25 cellular contexts compared by ENCODE assay signal in the genomic region with DNA sequence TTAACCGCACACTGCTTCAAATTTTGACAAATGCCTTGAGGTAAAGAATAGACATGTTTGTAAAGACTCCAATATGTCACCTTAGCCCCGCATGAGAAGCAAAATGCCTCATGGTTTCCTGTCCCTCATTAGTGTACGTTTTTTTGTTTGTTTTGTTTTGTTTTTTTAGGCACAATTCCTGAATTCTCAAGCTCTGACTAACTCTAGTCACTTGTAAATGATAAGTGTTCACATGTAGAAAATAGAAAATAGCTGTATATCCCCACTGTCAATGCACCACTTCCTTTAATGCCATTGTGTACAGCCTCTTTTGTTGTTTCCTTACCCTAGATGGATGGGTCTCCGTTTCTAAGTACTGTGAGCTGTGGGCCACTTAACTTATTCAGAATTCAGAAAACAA.
A peak's percentile ranks its signal among the peaks of the same experiment; 100 is the strongest.
DNase-seq lines count a peak whose midpoint lies in the region; ATAC-seq, FAIRE-seq and TF ChIP-seq lines count a peak whose summit lies in the region.
"Had no signal": no experiment of that assay in that cellular context is flagged by ENCODE, and none has a peak within 500 bp of the region (broad histone marks: within the 10 kb centered on the region; RNA-seq: fewer than 3 reads in every experiment).

No MANE protein-coding gene starts in this region.

- no peak overlapping the region for H3K9ac ChIP-seq in HepG2 (ENCODE audit: insufficient read depth, low read depth, low read length)
- H3K9ac ChIP-seq: SK-N-SH had no signal

- no peaks in the 10 kb centered on the region for H3K27me3 ChIP-seq in right lobe of liver
- no peaks in the 10 kb centered on the region for H3K27me3 ChIP-seq in HepG2 (ENCODE audit: control insufficient read depth in 1 of 2, insufficient read depth in 2 of 2, low read length in 2 of 2)
- H3K27me3 ChIP-seq: BE2C, brain microvascular endothelial cell, colonic mucosa, upper lobe of left lung had no signal

- BruUV-seq in HepG2 (replicated peaks; lab: Mats Ljungman, UMichigan) = no TSS peak

- no peak overlapping the region for H3K4me3 Mint-ChIP-seq in activated T-cell treated with anti-CD3 and anti-CD28 coated beads, Interleukin-2, amount 50 U/mL, for 24 hours
- H3K4me3 Mint-ChIP-seq: activated naive CD8-positive, alpha-beta T cell treated with anti-CD3 and anti-CD28 coated beads, Interleukin-2, amount 10 ng/mL, durations not matched to agents 7 days and 5 days; naive B cell had no signal

- no peaks in the 10 kb centered on the region for H3K4me1 Mint-ChIP-seq in activated T-cell treated with anti-CD3 and anti-CD28 coated beads, Interleukin-2, amount 50 U/mL, for 24 hours (ENCODE audit: low read depth)
- H3K4me1 Mint-ChIP-seq: activated naive CD8-positive, alpha-beta T cell treated with anti-CD3 and anti-CD28 coated beads, Interleukin-2, amount 10 ng/mL, durations not matched to agents 7 days and 5 days; naive B cell had no signal

- no peaks in the 10 kb centered on the region for H3K36me3 Mint-ChIP-seq in activated T-cell treated with anti-CD3 and anti-CD28 coated beads, Interleukin-2, amount 50 U/mL, for 24 hours (ENCODE audit: low read depth)
- H3K36me3 Mint-ChIP-seq: activated naive CD8-positive, alpha-beta T cell treated with anti-CD3 and anti-CD28 coated beads, Interleukin-2, amount 10 ng/mL, durations not matched to agents 7 days and 5 days; naive B cell had no signal

- 29% methylated on average over 4 of the region's 4 CpGs for WGBS in right lobe of liver (ENCODE audit: insufficient coverage, low coverage, low lambda C conversion rate, missing lambda C conversion rate)
- WGBS in HepG2 (ENCODE audit: low lambda C conversion rate) = 14% methylated on average over 4 of the region's 4 CpGs

- POLR2A ChIA-PET in HepG2 (lab: Yijun Ruan, JAX) = no interaction called here

- DNase-seq in right lobe of liver (no peak), HepG2 (ENCODE audit: low spot score) (no peak), astrocyte of the cerebellum (ENCODE audit: low read depth) (peak; percentile 4), kidney tubule cell (ENCODE audit: low spot score) (peak; percentile 62), pons (ENCODE audit: low spot score) (no peak), NCI-H446 treated with DMSO at 0.1 percent for 48 hours (lab: John Stamatoyannopoulos, UW) (no peak)
- DNase-seq in activated T-cell treated with anti-CD3 and anti-CD28 coated beads, Interleukin-2, amount 50 U/mL, for 24 hours = no peak
- DNase-seq: activated CD4-positive, alpha-beta T cell treated with anti-CD3 and anti-CD28 coated beads, Interleukin-2, amount 50 U/mL, for 1 hour; activated CD8-positive, alpha-beta memory T cell treated with anti-CD3 and anti-CD28 coated beads, Interleukin-2, amount 50 U/mL, for 4 hours; activated naive CD8-positive, alpha-beta T cell treated with anti-CD3 and anti-CD28 coated beads, Interleukin-2, amount 10 ng/mL, durations not matched to agents 7 days and 5 days; BE2C; brain microvascular endothelial cell; colonic mucosa; mesendoderm; naive B cell; NCI-H1417; NCI-H2081 treated with DMSO at 0.1 percent for 48 hours; NCI-H524; RPMI8226; SK-N-SH; upper lobe of left lung; WERI-Rb-1 had no signal

- H3K27ac ChIP-seq in right lobe of liver (no peak overlapping the region), HepG2 (ENCODE audit: extremely low read length, insufficient read depth, low read length) (no peak overlapping the region)
- H3K27ac ChIP-seq: brain microvascular endothelial cell, colonic mucosa, upper lobe of left lung, WERI-Rb-1 had no signal

- no peaks in the 10 kb centered on the region for H3K79me2 ChIP-seq in HepG2 (ENCODE audit: insufficient read depth, low read length)

- H3K4me3 ChIP-seq in right lobe of liver (no peak overlapping the region), HepG2 (replicated peaks in 1 of 3; ENCODE audit: insufficient read depth in 1 of 3, low read depth in 2 of 3, low read length in 3 of 3) (no peak overlapping the region), astrocyte of the cerebellum (ENCODE audit: low read depth, low read length) (no peak overlapping the region)
- H3K4me3 ChIP-seq: colonic mucosa, upper lobe of left lung had no signal

- H3K27me3 Mint-ChIP-seq in activated T-cell treated with anti-CD3 and anti-CD28 coated beads, Interleukin-2, amount 50 U/mL, for 24 hours = no peaks in the 10 kb centered on the region
- H3K27me3 Mint-ChIP-seq: activated naive CD8-positive, alpha-beta T cell treated with anti-CD3 and anti-CD28 coated beads, Interleukin-2, amount 10 ng/mL, durations not matched to agents 7 days and 5 days; naive B cell had no signal

- no peak for TF ChIP-seq RAD21 in HepG2 (CRISPR knock-in tag; IDR thresholded peaks at IDR 0.05)

- ATAC-seq in right lobe of liver = peak in 3 of 4 donors; percentile 49 to 78 (median 64)
- ATAC-seq in HepG2 = no peak
- no peak for ATAC-seq in HG03045 (IDR thresholded peaks at IDR 0.05; ENCODE audit: unreplicated experiment)

- no peak for FAIRE-seq in HepG2 (lab: Jason Lieb, UNC)
- FAIRE-seq: A204.1 had no signal

- TF ChIP-seq CTCF in right lobe of liver (IDR thresholded peaks at IDR 0.05) (no peak), HepG2 (CRISPR knock-in tag; IDR thresholded peaks at IDR 0.05) (no peak), astrocyte of the cerebellum (IDR thresholded peaks at IDR 0.05; ENCODE audit: low read depth, low read length, missing control alignments) (no peak)

- in situ Hi-C loops in HepG2 (cut with HindIII; ENCODE audit: extremely low pct_ligation_motif_present, low pct_unique_long_range_greater_than_20kb) (no loop called here), astrocyte of the cerebellum (cut with HindIII; ENCODE audit: low sequenced_read_pairs) (no loop called here)

- CTCF ChIA-PET in HepG2 (lab: Yijun Ruan, JAX; ENCODE audit: low intra/inter-chr PET ratio, low total read pairs) = no interaction called here

- no peak for TF ChIP-seq POLR2A in right lobe of liver (IDR thresholded peaks at IDR 0.05)
- TF ChIP-seq POLR2A in HepG2 (IDR thresholded peaks at IDR 0.05; ENCODE audit: insufficient read depth in 1 of 2, low read depth in 2 of 2, low read length in 2 of 2) = no peak

- no peak overlapping the region for H3K27ac Mint-ChIP-seq in activated T-cell treated with anti-CD3 and anti-CD28 coated beads, Interleukin-2, amount 50 U/mL, for 24 hours
- H3K27ac Mint-ChIP-seq: activated naive CD8-positive, alpha-beta T cell treated with anti-CD3 and anti-CD28 coated beads, Interleukin-2, amount 10 ng/mL, durations not matched to agents 7 days and 5 days; activated T-helper 2 cell treated with anti-CD3 and anti-CD28 coated beads, Interferon-gamma antibody, Interleukin-2, Interleukin-4, amounts not matched to agents 10 μg/mL and 5 μg/mL and 100 μg/mL, durations not matched to agents 14 hours and 24 hours and 36 hours; naive B cell had no signal

- H3K9me3 Mint-ChIP-seq in activated T-cell treated with anti-CD3 and anti-CD28 coated beads, Interleukin-2, amount 50 U/mL, for 24 hours = peaks cover 12% of the 10 kb centered on the region

- intact Hi-C loops in right lobe of liver (cut with DNase I) = no loop called here
- intact Hi-C loops in HepG2 (cut with micrococcal nuclease; ENCODE audit: unreplicated experiment) = no loop called here

- no peaks in the 10 kb centered on the region for H3K4me1 ChIP-seq in right lobe of liver
- H3K4me1 ChIP-seq in HepG2 (ENCODE audit: insufficient read depth, low read length) = no peaks in the 10 kb centered on the region
- H3K4me1 ChIP-seq: BE2C, colonic mucosa, upper lobe of left lung had no signal

- no peaks in the 10 kb centered on the region for H3K36me3 ChIP-seq in right lobe of liver
- no peaks in the 10 kb centered on the region for H3K36me3 ChIP-seq in HepG2 (replicated peaks in 1 of 2; ENCODE audit: control insufficient read depth in 1 of 2, insufficient read depth in 2 of 2, low read length in 2 of 2)
- H3K36me3 ChIP-seq: BE2C, brain microvascular endothelial cell, colonic mucosa, upper lobe of left lung, WERI-Rb-1 had no signal

- TF ChIP-seq EP300 in HepG2 (IDR thresholded peaks at IDR 0.05; ENCODE audit: low read depth in 2 of 2, low read length in 2 of 2) (no peak), HepG2 (CRISPR knock-in tag; IDR thresholded peaks at IDR 0.05; ENCODE audit: borderline replicate concordance) (no peak)

- no peaks in the 10 kb centered on the region for H3K9me3 ChIP-seq in right lobe of liver
- H3K9me3 ChIP-seq in HepG2 (ENCODE audit: low read length) = no peaks in the 10 kb centered on the region
- H3K9me3 ChIP-seq: BE2C, colonic mucosa, SK-N-SH, upper lobe of left lung had no signal

- H2AFZ ChIP-seq in HepG2 (ENCODE audit: low read length) = no peak overlapping the region

- no peak overlapping the region for H3K4me2 ChIP-seq in HepG2 (ENCODE audit: low read depth, low read length)
- H3K4me2 ChIP-seq: SK-N-SH had no signal

- H4K20me1 ChIP-seq in HepG2 (ENCODE audit: insufficient read depth, low read length) = no peaks in the 10 kb centered on the region

TF ChIP-seq in HepG2, 621 proteins besides CTCF, POLR2A, EP300 and RAD21 (continues in another document):
- TF ChIP-seq, protein P1, sequence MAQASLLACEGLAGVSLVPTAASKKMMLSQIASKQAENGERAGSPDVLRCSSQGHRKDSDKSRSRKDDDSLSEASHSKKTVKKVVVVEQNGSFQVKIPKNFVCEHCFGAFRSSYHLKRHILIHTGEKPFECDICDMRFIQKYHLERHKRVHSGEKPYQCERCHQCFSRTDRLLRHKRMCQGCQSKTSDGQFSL (CRISPR knock-in tag; IDR thresholded peaks at IDR 0.05) = no peak
- TF ChIP-seq ZNF567 (CRISPR knock-in tag; IDR thresholded peaks at IDR 0.05; ENCODE audit: borderline replicate concordance) (no peak), SP1 (IDR thresholded peaks at IDR 0.05) (no peak), SP1 (CRISPR knock-in tag; IDR thresholded peaks at IDR 0.05) (no peak), ZNF761 (CRISPR knock-in tag; conservative IDR thresholded peaks at IDR 0.05) (no peak), RBFOX2 (IDR thresholded peaks at IDR 0.05; ENCODE audit: low read depth, low read length) (no peak)
- TF ChIP-seq, protein P2, sequence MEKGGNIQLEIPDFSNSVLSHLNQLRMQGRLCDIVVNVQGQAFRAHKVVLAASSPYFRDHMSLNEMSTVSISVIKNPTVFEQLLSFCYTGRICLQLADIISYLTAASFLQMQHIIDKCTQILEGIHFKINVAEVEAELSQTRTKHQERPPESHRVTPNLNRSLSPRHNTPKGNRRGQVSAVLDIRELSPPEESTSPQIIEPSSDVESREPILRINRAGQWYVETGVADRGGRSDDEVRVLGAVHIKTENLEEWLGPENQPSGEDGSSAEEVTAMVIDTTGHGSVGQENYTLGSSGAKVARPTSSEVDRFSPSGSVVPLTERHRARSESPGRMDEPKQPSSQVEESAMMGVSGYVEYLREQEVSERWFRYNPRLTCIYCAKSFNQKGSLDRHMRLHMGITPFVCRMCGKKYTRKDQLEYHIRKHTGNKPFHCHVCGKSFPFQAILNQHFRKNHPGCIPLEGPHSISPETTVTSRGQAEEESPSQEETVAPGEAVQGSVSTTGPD (CRISPR knock-in tag; IDR thresholded peaks at IDR 0.05) = no peak

Comparison
In these comparisons a context has a peak if more than half of its experiments do, and no peak if none do; other contexts are left out.
1. ATAC-seq: peak in right lobe of liver (3 of 4); none in HepG2 (single experiment) and HG03045 (single experiment).
2. DNase-seq: peak in astrocyte of the cerebellum (single experiment) and kidney tubule cell (single experiment); none in right lobe of liver (0 of 3), HepG2 (single experiment), activated T-cell treated with anti-CD3 and anti-CD28 coated beads, Interleukin-2, amount 50 U/mL, for 24 hours (single experiment), pons (single experiment) and NCI-H446 treated with DMSO at 0.1 percent for 48 hours (single experiment).